Comparison of ENCODE assay signal across 14 cellular contexts in genomic region chr15:22239806-22240180, GRCh38.
DNase-seq lines count a peak whose midpoint lies in the region; ATAC-seq and TF ChIP-seq lines count a peak whose summit lies in the region.
"Had no signal": no experiment of that assay in that cellular context is flagged by ENCODE, and none has a peak within 500 bp of the region (broad histone marks: within the 10 kb centered on the region; RNA-seq: fewer than 3 reads in every experiment).

No MANE protein-coding gene starts in this region.

- H3K4me3 ChIP-seq in RWPE2 (ENCODE audit: severe bottlenecking) (no peak overlapping the region), upper lobe of right lung (no peak overlapping the region), uterus (no peak overlapping the region)
- H3K4me3 ChIP-seq in naive thymus-derived CD4-positive, alpha-beta T cell (ENCODE audit: low read length): no peak overlapping the region

- TF ChIP-seq CTCF in natural killer cell (IDR thresholded peaks at IDR 0.05) (no peak), RWPE2 (IDR thresholded peaks at IDR 0.05; ENCODE audit: poor library complexity, severe bottlenecking) (no peak), upper lobe of right lung (IDR thresholded peaks at IDR 0.05) (no peak), uterus (IDR thresholded peaks at IDR 0.05) (no peak)

- no peaks in the 10 kb centered on the region for H3K27me3 Mint-ChIP-seq in natural killer cell treated with Interleukin-12 subunit alpha and Interleukin-12 subunit beta and Interleukin-15 and Interleukin-18, amount 100 ng/mL, for 72 hours
- no peaks in the 10 kb centered on the region for H3K27me3 Mint-ChIP-seq in natural killer cell (ENCODE audit: low read depth in 2 of 2)
- H3K27me3 Mint-ChIP-seq in naive thymus-derived CD4-positive, alpha-beta T cell: peaks cover 3 to 13% (median 5%) of the 10 kb centered on the region in 5 donors

- H3K36me3 ChIP-seq in RWPE2 (ENCODE audit: low read depth) (no peaks in the 10 kb centered on the region), upper lobe of right lung (no peaks in the 10 kb centered on the region), uterus (no peaks in the 10 kb centered on the region)
- no peaks in the 10 kb centered on the region for H3K36me3 ChIP-seq in naive thymus-derived CD4-positive, alpha-beta T cell (ENCODE audit: control insufficient read depth in 2 of 3, insufficient read depth in 3 of 3, low read length in 3 of 3)

- peak overlapping the region; percentile 12 for H3K4me3 Mint-ChIP-seq in natural killer cell treated with Interleukin-12 subunit alpha and Interleukin-12 subunit beta and Interleukin-15 and Interleukin-18, amount 100 ng/mL, for 72 hours
- H3K4me3 Mint-ChIP-seq in natural killer cell: no peak overlapping the region
- no peak overlapping the region for H3K4me3 Mint-ChIP-seq in naive thymus-derived CD4-positive, alpha-beta T cell
- H3K4me3 Mint-ChIP-seq: CD4-positive, alpha-beta T cell; HFFc6 had no signal

- H3K4me1 ChIP-seq in RWPE2 (ENCODE audit: insufficient read depth, poor library complexity, severe bottlenecking) (peaks cover 13% of the 10 kb centered on the region), upper lobe of right lung (no peaks in the 10 kb centered on the region), uterus (no peaks in the 10 kb centered on the region)
- H3K4me1 ChIP-seq in naive thymus-derived CD4-positive, alpha-beta T cell (ENCODE audit: control insufficient read depth in 2 of 2, insufficient read depth in 2 of 2, low read length in 2 of 2): no peaks in the 10 kb centered on the region

- no peak for ATAC-seq in natural killer cell treated with Interleukin-12 subunit alpha and Interleukin-12 subunit beta and Interleukin-15 and Interleukin-18, amount 100 ng/mL, for 72 hours
- ATAC-seq in natural killer cell: no peak
- no peak for ATAC-seq in RWPE2 (ENCODE audit: low read depth)
- peak; percentile 15 for ATAC-seq in naive thymus-derived CD4-positive, alpha-beta T cell
- ATAC-seq in upper lobe of right lung: peak; percentile 7
- ATAC-seq: HepG2 had no signal

- DNase-seq in natural killer cell treated with Interleukin-12 subunit alpha and Interleukin-12 subunit beta and Interleukin-15 and Interleukin-18, amount 100 ng/mL, for 72 hours (ENCODE audit: low spot score): no peak
- no peak for DNase-seq in natural killer cell
- no peak for DNase-seq in RWPE2 (ENCODE audit: low spot score)
- DNase-seq in naive thymus-derived CD4-positive, alpha-beta T cell: no peak
- no peak for DNase-seq in upper lobe of right lung
- no peak for DNase-seq in uterus
- no peak for DNase-seq in NCI-H2107 (lab: John Stamatoyannopoulos, UW)
- DNase-seq in AG20443 (ENCODE audit: low spot score): no peak
- DNase-seq: Calu3; CD4-positive, alpha-beta T cell; DMS 273 treated with DMSO at 0.1 percent for 48 hours; HCEC 1CT; HFFc6 had no signal

- H3K27ac ChIP-seq in RWPE2 (ENCODE audit: poor library complexity, severe bottlenecking) (peak overlapping the region; percentile 58), upper lobe of right lung (no peak overlapping the region), uterus (no peak overlapping the region)
- no peak overlapping the region for H3K27ac ChIP-seq in naive thymus-derived CD4-positive, alpha-beta T cell (ENCODE audit: low read depth, low read length)

- peaks cover 17 to 22% of the 10 kb centered on the region in 2 donors for H3K4me1 Mint-ChIP-seq in natural killer cell treated with Interleukin-12 subunit alpha and Interleukin-12 subunit beta and Interleukin-15 and Interleukin-18, amount 100 ng/mL, for 72 hours (ENCODE audit: low read depth in 2 of 2)
- H3K4me1 Mint-ChIP-seq in natural killer cell: peaks cover 4 to 35% of the 10 kb centered on the region in 2 donors
- H3K4me1 Mint-ChIP-seq in naive thymus-derived CD4-positive, alpha-beta T cell: peaks cover 0 to 7% (median 0%) of the 10 kb centered on the region in 7 donors

- no peak for TF ChIP-seq POLR2A in uterus (IDR thresholded peaks at IDR 0.05)

- intact Hi-C loops in natural killer cell (cut with micrococcal nuclease) (loop anchor here (5.0 kb wide), 1 partner anchor 1882 kb away; no protein-coding TSS in a partner anchor), upper lobe of right lung (cut with DNase I) (no loop called here), uterus (cut with DNase I; ENCODE audit: low total_unique reads) (no loop called here)
- intact Hi-C loops in naive thymus-derived CD4-positive, alpha-beta T cell (cut with micrococcal nuclease): no loop called here

- no peaks in the 10 kb centered on the region for H3K9me3 Mint-ChIP-seq in natural killer cell treated with Interleukin-12 subunit alpha and Interleukin-12 subunit beta and Interleukin-15 and Interleukin-18, amount 100 ng/mL, for 72 hours
- no peaks in the 10 kb centered on the region for H3K9me3 Mint-ChIP-seq in natural killer cell
- peaks cover 0 to 5% (median 0%) of the 10 kb centered on the region in 11 donors for H3K9me3 Mint-ChIP-seq in naive thymus-derived CD4-positive, alpha-beta T cell

- POLR2A ChIA-PET in naive thymus-derived CD4-positive, alpha-beta T cell (lab: Charles Lee): no interaction called here

- H3K27me3 ChIP-seq in RWPE2 (ENCODE audit: insufficient read depth, poor library complexity, severe bottlenecking) (no peaks in the 10 kb centered on the region), upper lobe of right lung (no peaks in the 10 kb centered on the region), uterus (no peaks in the 10 kb centered on the region)
- H3K27me3 ChIP-seq in naive thymus-derived CD4-positive, alpha-beta T cell (ENCODE audit: control insufficient read depth in 2 of 2, insufficient read depth in 2 of 2, low read length in 2 of 2): peaks cover 0 to 7% of the 10 kb centered on the region in 2 donors

- peak overlapping the region in 1 of 2 donors; percentile 40 for H3K27ac Mint-ChIP-seq in natural killer cell treated with Interleukin-12 subunit alpha and Interleukin-12 subunit beta and Interleukin-15 and Interleukin-18, amount 100 ng/mL, for 72 hours
- peak overlapping the region in 1 of 2 donors; percentile 70 for H3K27ac Mint-ChIP-seq in natural killer cell
- no peak overlapping the region for H3K27ac Mint-ChIP-seq in naive thymus-derived CD4-positive, alpha-beta T cell
- H3K27ac Mint-ChIP-seq: CD4-positive, alpha-beta T cell; HFFc6 had no signal

- CTCF ChIA-PET in naive thymus-derived CD4-positive, alpha-beta T cell (lab: Charles Lee): no interaction called here

- no peaks in the 10 kb centered on the region for H3K36me3 Mint-ChIP-seq in natural killer cell treated with Interleukin-12 subunit alpha and Interleukin-12 subunit beta and Interleukin-15 and Interleukin-18, amount 100 ng/mL, for 72 hours
- H3K36me3 Mint-ChIP-seq in natural killer cell: no peaks in the 10 kb centered on the region
- H3K36me3 Mint-ChIP-seq in naive thymus-derived CD4-positive, alpha-beta T cell: peaks cover 0 to 4% (median 0%) of the 10 kb centered on the region in 5 donors

- H3K9me3 ChIP-seq in RWPE2 (ENCODE audit: severe bottlenecking): no peaks in the 10 kb centered on the region
- no peaks in the 10 kb centered on the region for H3K9me3 ChIP-seq in naive thymus-derived CD4-positive, alpha-beta T cell (ENCODE audit: control insufficient read depth in 2 of 3, low read length in 3 of 3)
- no peaks in the 10 kb centered on the region for H3K9me3 ChIP-seq in upper lobe of right lung
- no peaks in the 10 kb centered on the region for H3K9me3 ChIP-seq in uterus

Comparison
In these comparisons a context has a peak if more than half of its experiments do, and no peak if none do; other contexts are left out.
1. ATAC-seq: peak in naive thymus-derived CD4-positive, alpha-beta T cell (single experiment) and upper lobe of right lung (single experiment); none in natural killer cell treated with Interleukin-12 subunit alpha and Interleukin-12 subunit beta and Interleukin-15 and Interleukin-18, amount 100 ng/mL, for 72 hours (0 of 2), natural killer cell (0 of 3) and RWPE2 (single experiment).